Comparison of ENCODE assay signal across 14 cellular contexts in the genomic region with DNA sequence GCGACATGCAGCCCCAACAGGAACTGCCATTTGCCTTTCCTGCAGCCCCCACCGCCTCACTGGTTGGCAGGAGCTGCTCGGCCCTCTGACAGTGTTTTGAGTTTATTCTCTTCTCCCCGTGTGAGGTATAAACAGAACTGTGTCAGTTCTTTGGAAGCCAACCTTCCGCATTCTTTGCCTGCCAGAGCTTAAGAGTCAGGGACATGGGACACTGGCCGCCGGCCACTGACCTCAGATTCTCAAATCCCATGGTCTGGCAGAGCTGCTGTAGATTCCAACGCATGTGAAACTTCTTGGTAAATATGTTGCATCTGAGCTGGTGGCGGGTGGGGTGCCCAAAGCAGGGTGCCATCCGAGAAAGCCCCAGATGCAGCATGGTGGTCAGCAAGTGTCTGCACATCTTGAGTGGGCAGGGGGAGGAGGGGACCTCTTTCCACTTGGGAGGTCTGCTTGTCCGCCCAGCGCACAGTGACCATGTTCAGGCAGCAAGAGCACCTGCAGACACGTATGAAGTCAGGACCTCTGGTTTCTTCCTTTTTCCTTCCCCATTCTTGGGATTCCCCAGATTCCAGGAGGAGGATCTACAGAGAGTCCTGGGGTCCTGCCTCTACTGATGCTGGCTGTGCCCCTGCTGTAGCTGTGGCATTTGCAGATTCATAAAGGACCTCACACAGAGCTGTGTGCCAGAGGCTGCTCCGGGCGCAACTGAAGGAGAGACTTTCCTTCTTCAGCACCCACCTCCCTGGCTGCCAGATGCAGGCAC. TPM values are rescaled to one million over a fixed set of nuclear protein-coding genes. Genes with fewer than 3 reads are reported as not detected.
A peak's percentile ranks its signal among the peaks of the same experiment; 100 is the strongest.
DNase-seq lines count a peak whose midpoint lies in the region; ATAC-seq and TF ChIP-seq lines count a peak whose summit lies in the region.
"Had no signal": no experiment of that assay in that cellular context is flagged by ENCODE, and none has a peak within 500 bp of the region (broad histone marks: within the 10 kb centered on the region; RNA-seq: fewer than 3 reads in every experiment).

No MANE protein-coding gene starts in this region.

- peak; percentile 16 for DNase-seq in HFFc6
- peak; percentile 10 for DNase-seq in choroid plexus epithelial cell (ENCODE audit: low read depth)
- DNase-seq in left lung, result no peak
- no peak for DNase-seq in upper lobe of right lung
- no peak for DNase-seq in germinal center (ENCODE audit: low spot score)
- DNase-seq: activated CD4-positive, alpha-beta T cell treated with anti-CD3 and anti-CD28 coated beads, Interleukin-2, amount 50 U/mL, for 1 hour; Caco-2; T-helper 2 cell had no signal

- H3K27me3 ChIP-seq in left lung, result peaks cover 24 to 63% of the 10 kb centered on the region in 2 donors
- peaks cover 56% of the 10 kb centered on the region for H3K27me3 ChIP-seq in upper lobe of right lung

- H3K27ac ChIP-seq in left lung (no peak overlapping the region), upper lobe of right lung (no peak overlapping the region)
- H3K27ac ChIP-seq: suprapubic skin had no signal

- 0 out of 2 replicates have a peak, but pooled peaks cover 7% of the 10 kb centered on the region for H3K36me3 Mint-ChIP-seq in HFFc6 (ENCODE audit: low read depth)

- no peaks in the 10 kb centered on the region for H3K4me1 Mint-ChIP-seq in HFFc6 (ENCODE audit: low read depth)

- H3K4me3 ChIP-seq in choroid plexus epithelial cell (ENCODE audit: low read depth, low read length) (no peak overlapping the region), left lung (no peak overlapping the region), upper lobe of right lung (no peak overlapping the region)
- H3K4me3 ChIP-seq: breast epithelium, suprapubic skin had no signal

- ATAC-seq in left lung (peak; percentile 61), upper lobe of right lung (peak; percentile 54), GM21447 (IDR thresholded peaks at IDR 0.05; ENCODE audit: unreplicated experiment) (no peak), HG03025 (IDR thresholded peaks at IDR 0.05; ENCODE audit: low FRiP score, unreplicated experiment) (no peak), HG02981 (IDR thresholded peaks at IDR 0.05; ENCODE audit: unreplicated experiment) (no peak)
- ATAC-seq: sciatic nerve had no signal

- H3K27ac Mint-ChIP-seq in HFFc6, result no peak overlapping the region; the same call in 1 of the 2 replicates

- TF ChIP-seq CTCF in HFFc6 (IDR thresholded peaks at IDR 0.05), result no peak
- TF ChIP-seq CTCF in choroid plexus epithelial cell (conservative IDR thresholded peaks at IDR 0.05; ENCODE audit: low read depth, low read length), result no peak
- TF ChIP-seq CTCF in left lung (IDR thresholded peaks at IDR 0.05), result no peak
- TF ChIP-seq CTCF in upper lobe of right lung (IDR thresholded peaks at IDR 0.05), result no peak

- H3K4me3 Mint-ChIP-seq in HFFc6, result no peak overlapping the region

- H3K9me3 ChIP-seq in left lung, result no peaks in the 10 kb centered on the region
- H3K9me3 ChIP-seq in upper lobe of right lung, result no peaks in the 10 kb centered on the region
- H3K9me3 ChIP-seq: breast epithelium, Caco-2, suprapubic skin had no signal

- peaks cover 28% of the 10 kb centered on the region for H3K9me3 Mint-ChIP-seq in HFFc6

- H3K27me3 Mint-ChIP-seq in HFFc6 (ENCODE audit: insufficient read depth), result peaks cover 12% of the 10 kb centered on the region

- H3K36me3 ChIP-seq in left lung, result no peaks in the 10 kb centered on the region
- no peaks in the 10 kb centered on the region for H3K36me3 ChIP-seq in upper lobe of right lung
- H3K36me3 ChIP-seq: breast epithelium, suprapubic skin had no signal

- intact Hi-C loops in left lung (cut with DNase I), result no loop called here
- intact Hi-C loops in upper lobe of right lung (cut with DNase I), result no loop called here

- H3K4me1 ChIP-seq in left lung (peaks cover 0 to 6% of the 10 kb centered on the region in 2 donors), upper lobe of right lung (peaks cover 3% of the 10 kb centered on the region)
- H3K4me1 ChIP-seq: Caco-2 had no signal

RNA-seq across cellular contexts. Expression of a gene that starts 23.8 kb away (rescaled TPM):
- not detected for total RNA-seq in HFFc6 (2021; fragmentation: NEBNext Ultra II Directional; extraction: Animal tissue kit (Norgen Biotek cat#: 25700))
- not detected for total RNA-seq in left lung
- not detected for total RNA-seq in upper lobe of right lung
- total RNA-seq: breast epithelium, Caco-2, sciatic nerve had no signal

Comparison
In these comparisons a context has a peak if more than half of its experiments do, and no peak if none do; other contexts are left out.
1. DNase-seq: peak in HFFc6 (single experiment) and choroid plexus epithelial cell (single experiment); none in left lung (0 of 2), upper lobe of right lung (single experiment) and germinal center (single experiment).
2. ATAC-seq: peak in left lung (single experiment) and upper lobe of right lung (single experiment); none in GM21447 (single experiment), HG03025 (single experiment) and HG02981 (single experiment).